ENCODE assay signal across 11 cellular contexts in genomic region chr10:101227765-101228681, GRCh38. TPM values are rescaled to one million over a fixed set of nuclear protein-coding genes. Genes with fewer than 3 reads are reported as not detected.
DNase-seq lines count a peak whose midpoint lies in the region; ATAC-seq and TF ChIP-seq lines count a peak whose summit lies in the region.
"Had no signal": no experiment of that assay in that cellular context is flagged by ENCODE, and none has a peak within 500 bp of the region (broad histone marks: within the 10 kb centered on the region; RNA-seq: fewer than 3 reads in every experiment).

No MANE protein-coding gene starts in this region.

- peaks cover 99% of the 10 kb centered on the region for H3K27me3 ChIP-seq in RWPE2 (ENCODE audit: insufficient read depth, poor library complexity, severe bottlenecking)
- H3K27me3 ChIP-seq in tibial artery, result peaks cover 11 to 100% of the 10 kb centered on the region in 2 donors

- DNase-seq in NCI-H82 (lab: John Stamatoyannopoulos, UW), result peak; percentile 37
- no peak for DNase-seq in NCI-H82 treated with DMSO at 0.1 percent for 48 hours (lab: John Stamatoyannopoulos, UW; ENCODE audit: unreplicated experiment)
- no peak for DNase-seq in RWPE2 (ENCODE audit: low spot score)
- DNase-seq in chondrocyte (ENCODE audit: low spot score), result no peak
- DNase-seq in progenitor cell of endocrine pancreas (ENCODE audit: low spot score, unreplicated experiment), result no peak
- DNase-seq in stimulated activated CD4-positive, alpha-beta T cell treated with anti-CD3 and anti-CD28 coated beads, Interleukin-4, amount 100 ng/mL, for 1 hour, result no peak
- no peak for DNase-seq in tibial artery
- DNase-seq: uterus had no signal

- H3K36me3 Mint-ChIP-seq in chondrocyte (ENCODE audit: low read depth), result peaks cover 3% of the 10 kb centered on the region
- no peaks in the 10 kb centered on the region for H3K36me3 Mint-ChIP-seq in progenitor cell of endocrine pancreas (ENCODE audit: insufficient read depth)

- intact Hi-C loops in tibial artery (cut with DNase I; ENCODE audit: low total_unique reads), result no loop called here

- H3K9me3 ChIP-seq in RWPE2 (ENCODE audit: severe bottlenecking) (no peaks in the 10 kb centered on the region), tibial artery (no peaks in the 10 kb centered on the region)
- H3K9me3 ChIP-seq: uterus had no signal

- no peaks in the 10 kb centered on the region for H3K4me1 ChIP-seq in RWPE2 (ENCODE audit: insufficient read depth, poor library complexity, severe bottlenecking)
- H3K4me1 ChIP-seq in tibial artery, result peaks cover 0 to 69% (median 62%) of the 10 kb centered on the region in 4 donors

- H3K27ac ChIP-seq in RWPE2 (ENCODE audit: poor library complexity, severe bottlenecking), result no peak overlapping the region
- H3K27ac ChIP-seq in tibial artery, result no peak overlapping the region
- H3K27ac ChIP-seq: uterus had no signal

- no peak overlapping the region for H3K4me3 ChIP-seq in RWPE2 (ENCODE audit: severe bottlenecking)
- H3K4me3 ChIP-seq in tibial artery, result peak overlapping the region in 1 of 2 donors; percentile 24

- no peak overlapping the region for H3K27ac Mint-ChIP-seq in chondrocyte (ENCODE audit: unreplicated experiment)
- no peak overlapping the region for H3K27ac Mint-ChIP-seq in progenitor cell of endocrine pancreas

- no peaks in the 10 kb centered on the region for H3K9me3 Mint-ChIP-seq in chondrocyte (ENCODE audit: low read depth)
- no peaks in the 10 kb centered on the region for H3K9me3 Mint-ChIP-seq in progenitor cell of endocrine pancreas (ENCODE audit: low read depth)

- H3K4me1 Mint-ChIP-seq in chondrocyte (ENCODE audit: low read depth) (peaks cover 25% of the 10 kb centered on the region), progenitor cell of endocrine pancreas (ENCODE audit: low read depth) (peaks cover 6% of the 10 kb centered on the region)

- TF ChIP-seq CTCF in RWPE2 (IDR thresholded peaks at IDR 0.05; ENCODE audit: poor library complexity, severe bottlenecking) (no peak), chondrocyte (IDR thresholded peaks at IDR 0.05) (no peak), progenitor cell of endocrine pancreas (IDR thresholded peaks at IDR 0.05; ENCODE audit: unreplicated experiment) (peak; percentile 31), tibial artery (IDR thresholded peaks at IDR 0.05) (no peak)

- H3K4me3 Mint-ChIP-seq in chondrocyte (ENCODE audit: unreplicated experiment) (peak overlapping the region; percentile 10), progenitor cell of endocrine pancreas (ENCODE audit: low read depth) (no peak overlapping the region)

- ATAC-seq in RWPE2 (ENCODE audit: low read depth), result peak; percentile 28
- no peak for ATAC-seq in GM19328 (IDR thresholded peaks at IDR 0.05; ENCODE audit: unreplicated experiment)

- peaks cover 65% of the 10 kb centered on the region for H3K27me3 Mint-ChIP-seq in chondrocyte (ENCODE audit: low read depth)
- H3K27me3 Mint-ChIP-seq in progenitor cell of endocrine pancreas, result peaks cover 78% of the 10 kb centered on the region

- H3K36me3 ChIP-seq in RWPE2 (ENCODE audit: low read depth), result no peaks in the 10 kb centered on the region
- no peaks in the 10 kb centered on the region for H3K36me3 ChIP-seq in tibial artery
- H3K36me3 ChIP-seq: uterus had no signal

RNA-seq across cellular contexts. Expression of gene LBX1, which starts 1.2 kb away (rescaled TPM):
- total RNA-seq in chondrocyte (not detected in 3 replicates), progenitor cell of endocrine pancreas (not detected in 2 replicates)
- total RNA-seq: glomerular endothelial cell, M059J, uterus had no signal
